8 cellular contexts compared by ENCODE assay signal in the genomic region with DNA sequence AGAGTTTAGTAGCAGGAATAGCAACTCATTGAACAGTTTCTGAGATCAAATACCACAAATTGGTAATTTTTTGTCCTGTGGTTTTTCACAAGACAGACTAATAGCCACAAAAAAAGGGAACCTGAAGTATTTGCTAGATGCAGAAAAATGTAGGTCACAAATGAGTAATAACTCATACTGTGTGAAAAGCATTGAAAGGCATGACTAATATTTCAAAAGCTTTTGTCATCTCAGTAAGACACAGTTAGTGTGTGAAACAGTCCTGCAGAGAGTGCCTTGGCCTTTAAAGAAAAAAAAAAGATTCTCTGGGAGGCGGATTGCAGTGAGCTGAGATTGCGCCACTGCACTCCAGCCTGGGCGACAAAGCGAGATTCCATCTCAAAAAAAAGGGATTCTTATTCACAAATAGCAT. TPM values are rescaled to one million over a fixed set of nuclear protein-coding genes. Genes with fewer than 3 reads are reported as not detected.
A peak's percentile ranks its signal among the peaks of the same experiment; 100 is the strongest.
DNase-seq lines count a peak whose midpoint lies in the region; ATAC-seq and TF ChIP-seq lines count a peak whose summit lies in the region.

No MANE protein-coding gene starts in this region.

- peaks cover 22% of the 10 kb centered on the region for H3K36me3 Mint-ChIP-seq in progenitor cell of endocrine pancreas (ENCODE audit: insufficient read depth)

- H3K27me3 Mint-ChIP-seq in progenitor cell of endocrine pancreas = no peaks in the 10 kb centered on the region

- H3K9me3 Mint-ChIP-seq in progenitor cell of endocrine pancreas (ENCODE audit: low read depth) = peaks cover 15% of the 10 kb centered on the region

- H3K27me3 ChIP-seq in foreskin keratinocyte = no peaks in the 10 kb centered on the region

- H3K27ac ChIP-seq in foreskin keratinocyte (no peak overlapping the region), coronary artery (no peak overlapping the region)

- no peak overlapping the region for H3K27ac Mint-ChIP-seq in progenitor cell of endocrine pancreas

- H3K4me3 ChIP-seq in coronary artery = no peak overlapping the region

- ATAC-seq in GM18505 (IDR thresholded peaks at IDR 0.05; ENCODE audit: unreplicated experiment) (peak; percentile 100), HG02588 (IDR thresholded peaks at IDR 0.05; ENCODE audit: unreplicated experiment) (peak; percentile 100), foreskin keratinocyte (peak; percentile 100)

- TF ChIP-seq POLR2A in GM18505 (IDR thresholded peaks at IDR 0.05; ENCODE audit: borderline replicate concordance, extremely low read depth, insufficient read depth, insufficient read length) = no peak

- no peaks in the 10 kb centered on the region for H3K4me1 Mint-ChIP-seq in progenitor cell of endocrine pancreas (ENCODE audit: low read depth)

- no peak for TF ChIP-seq CTCF in foreskin keratinocyte (conservative IDR thresholded peaks at IDR 0.05)
- no peak for TF ChIP-seq CTCF in coronary artery (IDR thresholded peaks at IDR 0.05)
- no peak for TF ChIP-seq CTCF in progenitor cell of endocrine pancreas (IDR thresholded peaks at IDR 0.05; ENCODE audit: unreplicated experiment)

- H3K4me3 Mint-ChIP-seq in progenitor cell of endocrine pancreas (ENCODE audit: low read depth) = no peak overlapping the region

- peak; percentile 64 for DNase-seq in NCI-H226
- peak; percentile 82 to 93 for DNase-seq in foreskin keratinocyte
- no peak for DNase-seq in NCI-H1048 (lab: John Stamatoyannopoulos, UW)
- DNase-seq in NCI-H2107 (lab: John Stamatoyannopoulos, UW) = no peak
- no peak for DNase-seq in coronary artery (ENCODE audit: low spot score)
- DNase-seq in progenitor cell of endocrine pancreas (ENCODE audit: low spot score, unreplicated experiment) = no peak

- peaks cover 8% of the 10 kb centered on the region for H3K4me1 ChIP-seq in foreskin keratinocyte

RNA-seq across cellular contexts. Expression of a gene that starts 31.4 kb away (rescaled TPM):
- total RNA-seq in foreskin keratinocyte (not detected in 2 replicates), progenitor cell of endocrine pancreas (not detected in 2 replicates)
- not detected in 2 replicates for polyA plus RNA-seq in foreskin keratinocyte

Comparison
In these comparisons a context has a peak if more than half of its experiments do, and no peak if none do; other contexts are left out.
1. DNase-seq: peak in NCI-H226 (single experiment) and foreskin keratinocyte (2 of 2); none in NCI-H1048 (single experiment), NCI-H2107 (single experiment), coronary artery (single experiment) and progenitor cell of endocrine pancreas (single experiment).
2. Peak in every context shown above with its lines, with median percentiles within 50 percentile points of each other: ATAC-seq.